In genomic region chr18:74023220-74023619, GRCh38 we compare ENCODE assay signal across 15 cellular contexts.
DNase-seq lines count a peak whose midpoint lies in the region; ATAC-seq and TF ChIP-seq lines count a peak whose summit lies in the region.
"Had no signal": no experiment of that assay in that cellular context is flagged by ENCODE, and none has a peak within 500 bp of the region (broad histone marks: within the 10 kb centered on the region; RNA-seq: fewer than 3 reads in every experiment).

No MANE protein-coding gene starts in this region.

- no peak overlapping the region for H2BK5ac ChIP-seq in mesendoderm (ENCODE audit: low read length)

- H3K27ac ChIP-seq in OCI-LY3 (ENCODE audit: low read length) (no peak overlapping the region), mesendoderm (ENCODE audit: low read depth, low read length) (no peak overlapping the region), brain microvascular endothelial cell (no peak overlapping the region)
- H3K27ac ChIP-seq: PC-9, SJSA1 had no signal

- peaks cover 15 to 40% (median 23%) of the 10 kb centered on the region in 5 donors for H3K27me3 Mint-ChIP-seq in naive thymus-derived CD8-positive, alpha-beta T cell

- H3K9ac ChIP-seq in OCI-LY3 (ENCODE audit: low read length) (no peak overlapping the region), mesendoderm (ENCODE audit: low read length) (no peak overlapping the region)

- no peak overlapping the region for H4K8ac ChIP-seq in mesendoderm (ENCODE audit: low read depth, low read length)

- no peak overlapping the region for H3K23ac ChIP-seq in mesendoderm (ENCODE audit: low read length)

- H3K79me2 ChIP-seq in OCI-LY3 (ENCODE audit: low read length) (no peaks in the 10 kb centered on the region), mesendoderm (ENCODE audit: control insufficient read depth, insufficient read depth, low read length) (no peaks in the 10 kb centered on the region)

- no peak overlapping the region for H2BK120ac ChIP-seq in mesendoderm (ENCODE audit: low read depth, low read length)

- H2AK5ac ChIP-seq in mesendoderm (ENCODE audit: low read length), result no peak overlapping the region

- no peaks in the 10 kb centered on the region for H3K9me3 Mint-ChIP-seq in naive thymus-derived CD8-positive, alpha-beta T cell
- H3K9me3 Mint-ChIP-seq: CD4-positive, alpha-beta T cell had no signal

- no peak overlapping the region for H2BK15ac ChIP-seq in mesendoderm (replicated peaks; ENCODE audit: low read depth)

- H3K36me3 ChIP-seq in H7 (replicated peaks; ENCODE audit: control insufficient read depth, insufficient read depth, low read length) (no peaks in the 10 kb centered on the region), OCI-LY3 (replicated peaks; ENCODE audit: low read depth, low read length) (no peaks in the 10 kb centered on the region), mesendoderm (ENCODE audit: control insufficient read depth, insufficient read depth, low read length) (no peaks in the 10 kb centered on the region), brain microvascular endothelial cell (replicated peaks) (no peaks in the 10 kb centered on the region)
- H3K36me3 ChIP-seq: SJSA1 had no signal

- DNase-seq in H7, result peak; percentile 64
- DNase-seq in NCI-H2107 treated with DMSO at 0.1 percent for 48 hours (lab: John Stamatoyannopoulos, UW; ENCODE audit: unreplicated experiment), result peak; percentile 38
- DNase-seq in mesendoderm, result peak; percentile 31
- no peak for DNase-seq in naive thymus-derived CD8-positive, alpha-beta T cell
- DNase-seq in brain microvascular endothelial cell, result no peak
- DNase-seq in SHP77 (lab: John Stamatoyannopoulos, UW), result no peak
- no peak for DNase-seq in HuH-7.5 (ENCODE audit: low spot score)
- DNase-seq: CD4-positive, alpha-beta T cell; KBM-7; NCI-H1694; PC-9; T-helper 2 cell had no signal

- H3K79me1 ChIP-seq in mesendoderm (ENCODE audit: low read length), result no peaks in the 10 kb centered on the region

- ATAC-seq in naive thymus-derived CD8-positive, alpha-beta T cell, result no peak

- H3K4me1 ChIP-seq in OCI-LY3 (ENCODE audit: low read length) (peaks cover 14% of the 10 kb centered on the region), mesendoderm (ENCODE audit: control insufficient read depth, low read depth, low read length) (no peaks in the 10 kb centered on the region)
- H3K4me1 ChIP-seq: SJSA1 had no signal

- no peak overlapping the region for H3K4me3 Mint-ChIP-seq in naive thymus-derived CD8-positive, alpha-beta T cell
- H3K4me3 Mint-ChIP-seq: B cell; CD4-positive, alpha-beta T cell had no signal

- H3K4me2 ChIP-seq in OCI-LY3 (ENCODE audit: low read length), result peak overlapping the region; percentile 29
- H3K4me2 ChIP-seq in mesendoderm (ENCODE audit: low read length), result no peak overlapping the region
- H3K4me2 ChIP-seq: PC-9 had no signal

- no peak overlapping the region for H2AFZ ChIP-seq in OCI-LY3 (ENCODE audit: low read depth, low read length)
- H2AFZ ChIP-seq: PC-9 had no signal

- no peak overlapping the region for H3K4ac ChIP-seq in mesendoderm (ENCODE audit: low read depth, low read length)

- no peaks in the 10 kb centered on the region for H3K27me3 ChIP-seq in H7 (ENCODE audit: control insufficient read depth, insufficient read depth, low read length)
- H3K27me3 ChIP-seq in OCI-LY3 (ENCODE audit: low read depth, low read length), result peaks cover 58% of the 10 kb centered on the region
- no peaks in the 10 kb centered on the region for H3K27me3 ChIP-seq in mesendoderm (ENCODE audit: insufficient read depth, low read length, poor library complexity)
- H3K27me3 ChIP-seq in brain microvascular endothelial cell (replicated peaks), result no peaks in the 10 kb centered on the region

- TF ChIP-seq CTCF in OCI-LY3 (IDR thresholded peaks at IDR 0.05; ENCODE audit: low read depth, low read length), result no peak
- TF ChIP-seq CTCF in brain microvascular endothelial cell (IDR thresholded peaks at IDR 0.05; ENCODE audit: low read depth, low read length, missing control alignments), result no peak

- POLR2A ChIA-PET in naive thymus-derived CD8-positive, alpha-beta T cell (lab: Charles Lee), result no interaction called here

- H3K36me3 Mint-ChIP-seq in naive thymus-derived CD8-positive, alpha-beta T cell, result no peaks in the 10 kb centered on the region

- in situ Hi-C loops in brain microvascular endothelial cell (cut with HindIII; ENCODE audit: low pct_ligation_motif_present, low sequenced_read_pairs), result no loop called here

- H3K4me3 ChIP-seq in H7 (ENCODE audit: insufficient read depth, low read depth, low read length) (no peak overlapping the region), OCI-LY3 (ENCODE audit: low read length) (no peak overlapping the region), mesendoderm (ENCODE audit: low read length) (no peak overlapping the region), brain microvascular endothelial cell (ENCODE audit: low read depth, low read length) (no peak overlapping the region)
- H3K4me3 ChIP-seq: PC-9, SJSA1 had no signal

- H3K4me1 Mint-ChIP-seq in naive thymus-derived CD8-positive, alpha-beta T cell, result peaks cover 0 to 2% (median 0%) of the 10 kb centered on the region in 4 donors

- H3K9me3 ChIP-seq in OCI-LY3 (ENCODE audit: insufficient read depth, low read length), result no peaks in the 10 kb centered on the region
- H3K9me3 ChIP-seq: SJSA1 had no signal

- no peak overlapping the region for H4K5ac ChIP-seq in mesendoderm (ENCODE audit: low read length)

- H3K18ac ChIP-seq in mesendoderm (ENCODE audit: low read length), result no peak overlapping the region

- no peaks in the 10 kb centered on the region for H4K20me1 ChIP-seq in OCI-LY3 (ENCODE audit: insufficient read depth, low read length)

- no CpG with 5 or more reads among the region's 3 CpGs for WGBS in mesendoderm (ENCODE audit: extremely low coverage, insufficient coverage, low lambda C conversion rate)

- no peak overlapping the region for H3K56ac ChIP-seq in mesendoderm (ENCODE audit: low read length)

- H3K27ac Mint-ChIP-seq in naive thymus-derived CD8-positive, alpha-beta T cell, result no peak overlapping the region
- H3K27ac Mint-ChIP-seq: B cell; CD4-positive, alpha-beta T cell had no signal

Comparison
In these comparisons a context has a peak if more than half of its experiments do, and no peak if none do; other contexts are left out.
1. DNase-seq: peak in H7 (single experiment), NCI-H2107 treated with DMSO at 0.1 percent for 48 hours (single experiment) and mesendoderm (single experiment); none in naive thymus-derived CD8-positive, alpha-beta T cell (0 of 10), brain microvascular endothelial cell (single experiment), SHP77 (0 of 2) and HuH-7.5 (single experiment).